21 cellular contexts compared by ENCODE assay signal in genomic region chr3:111619833-111620232, GRCh38. TPM values are rescaled to one million over a fixed set of nuclear protein-coding genes. Genes with fewer than 3 reads are reported as not detected.
DNase-seq lines count a peak whose midpoint lies in the region; ATAC-seq and TF ChIP-seq lines count a peak whose summit lies in the region.
"Had no signal": no experiment of that assay in that cellular context is flagged by ENCODE, and none has a peak within 500 bp of the region (broad histone marks: within the 10 kb centered on the region; RNA-seq: fewer than 3 reads in every experiment).

No MANE protein-coding gene starts in this region.

- no peak overlapping the region for H3K27ac ChIP-seq in ascending aorta
- H3K27ac ChIP-seq: neural progenitor cell, uterus had no signal

- CTCF ChIA-PET in activated CD8-positive, alpha-beta memory T cell treated with anti-CD3 and anti-CD28 coated beads, Interleukin-2, amount 10 ng/mL, durations not matched to agents 7 days and 5 days (lab: Charles Lee) = interaction anchor here (0.7 to 5.0 kb wide), 4 partner anchors 10 to 71 kb away, joined by 3 to 26 read pairs (median 3); no protein-coding TSS in a partner anchor

- peak overlapping the region; percentile 7 for H3K27ac Mint-ChIP-seq in activated CD8-positive, alpha-beta memory T cell treated with anti-CD3 and anti-CD28 coated beads, Interleukin-2, amount 10 ng/mL, durations not matched to agents 7 days and 5 days
- H3K27ac Mint-ChIP-seq: GM23338, memory B cell, neural progenitor cell had no signal

- H3K27me3 Mint-ChIP-seq in activated CD8-positive, alpha-beta memory T cell treated with anti-CD3 and anti-CD28 coated beads, Interleukin-2, amount 10 ng/mL, durations not matched to agents 7 days and 5 days = no peaks in the 10 kb centered on the region
- H3K27me3 Mint-ChIP-seq: CD4-positive, CD25-positive, alpha-beta regulatory T cell had no signal

- DNase-seq in activated CD8-positive, alpha-beta memory T cell treated with anti-CD3 and anti-CD28 coated beads, Interleukin-2, amount 10 ng/mL, durations not matched to agents 7 days and 5 days = no peak
- DNase-seq in activated CD8-positive, alpha-beta memory T cell treated with anti-CD3 and anti-CD28 coated beads for 24 hours = no peak
- DNase-seq in MG63 (peak; percentile 39), astrocyte of the hippocampus (ENCODE audit: low read depth, low spot score) (peak; percentile 55), retinal pigment epithelial cell (ENCODE audit: low read depth) (peak; percentile 63), OCI-M2 (lab: John Stamatoyannopoulos, UW; ENCODE audit: unreplicated experiment) (no peak), ascending aorta (ENCODE audit: low spot score in 2 of 2) (no peak)
- DNase-seq in activated CD4-positive, alpha-beta T cell treated with anti-CD3 and anti-CD28 coated beads, Interleukin-2, amount 50 U/mL, for 4 hours = no peak
- DNase-seq: ACHN; activated CD8-positive, alpha-beta T cell treated with anti-CD3 and anti-CD28 coated beads, Interleukin-2, amount 10 ng/mL, durations not matched to agents 7 days and 5 days; activated effector memory CD4-positive, alpha-beta T cell treated with Interleukin-2 at 50 U/mL for 16 hours; aorta; CD4-positive, CD25-positive, alpha-beta regulatory T cell; NCI-H2029; NCI-H524; uterus had no signal

- no peak overlapping the region for H3K4me3 ChIP-seq in MG63
- no peak overlapping the region for H3K4me3 ChIP-seq in retinal pigment epithelial cell (ENCODE audit: low read length)
- no peak overlapping the region for H3K4me3 ChIP-seq in ascending aorta
- H3K4me3 ChIP-seq: GM23338, neural progenitor cell, uterus had no signal

- no peak for TF ChIP-seq CTCF in retinal pigment epithelial cell (conservative IDR thresholded peaks at IDR 0.05; ENCODE audit: low read depth, low read length)
- TF ChIP-seq CTCF in ascending aorta (IDR thresholded peaks at IDR 0.05) = no peak

- no peaks in the 10 kb centered on the region for H3K9me3 ChIP-seq in MG63
- H3K9me3 ChIP-seq in ascending aorta = no peaks in the 10 kb centered on the region
- H3K9me3 ChIP-seq: uterus had no signal

- H3K36me3 ChIP-seq in MG63 = no peaks in the 10 kb centered on the region
- no peaks in the 10 kb centered on the region for H3K36me3 ChIP-seq in ascending aorta
- H3K36me3 ChIP-seq: neural progenitor cell, uterus had no signal

- ATAC-seq in activated CD8-positive, alpha-beta memory T cell treated with anti-CD3 and anti-CD28 coated beads, Interleukin-2, amount 10 ng/mL, durations not matched to agents 7 days and 5 days = no peak
- ATAC-seq: activated CD8-positive, alpha-beta T cell treated with anti-CD3 and anti-CD28 coated beads, Interleukin-2, amount 10 ng/mL, durations not matched to agents 7 days and 5 days; GM23338; Panc1 had no signal

- H3K4me1 ChIP-seq in ascending aorta = no peaks in the 10 kb centered on the region
- H3K4me1 ChIP-seq: neural progenitor cell, uterus had no signal

- no peaks in the 10 kb centered on the region for H3K9me3 Mint-ChIP-seq in activated CD8-positive, alpha-beta memory T cell treated with anti-CD3 and anti-CD28 coated beads, Interleukin-2, amount 10 ng/mL, durations not matched to agents 7 days and 5 days (ENCODE audit: low read depth)
- H3K9me3 Mint-ChIP-seq: memory B cell had no signal

- no peaks in the 10 kb centered on the region for H3K27me3 ChIP-seq in MG63
- no peaks in the 10 kb centered on the region for H3K27me3 ChIP-seq in ascending aorta
- H3K27me3 ChIP-seq: neural progenitor cell, uterus had no signal

- H3K36me3 Mint-ChIP-seq in activated CD8-positive, alpha-beta memory T cell treated with anti-CD3 and anti-CD28 coated beads, Interleukin-2, amount 10 ng/mL, durations not matched to agents 7 days and 5 days = peaks cover 82% of the 10 kb centered on the region
- H3K36me3 Mint-ChIP-seq: neural progenitor cell had no signal

- H3K4me3 Mint-ChIP-seq in activated CD8-positive, alpha-beta memory T cell treated with anti-CD3 and anti-CD28 coated beads, Interleukin-2, amount 10 ng/mL, durations not matched to agents 7 days and 5 days = no peak overlapping the region
- H3K4me3 Mint-ChIP-seq: activated CD8-positive, alpha-beta T cell treated with anti-CD3 and anti-CD28 coated beads, Interleukin-2, amount 10 ng/mL, durations not matched to agents 7 days and 5 days; GM23338; memory B cell; neural progenitor cell had no signal

- H3K4me1 Mint-ChIP-seq in activated CD8-positive, alpha-beta memory T cell treated with anti-CD3 and anti-CD28 coated beads, Interleukin-2, amount 10 ng/mL, durations not matched to agents 7 days and 5 days = peaks cover 59% of the 10 kb centered on the region
- H3K4me1 Mint-ChIP-seq: GM23338, neural progenitor cell had no signal

- intact Hi-C loops in ascending aorta (cut with DNase I) = no loop called here

RNA-seq across cellular contexts. Expression of gene ZBED2, which starts 24.7 kb away (rescaled TPM):
- 10 to 100 TPM; 27.2 to 90.6 TPM for total RNA-seq in activated CD8-positive, alpha-beta memory T cell treated with anti-CD3 and anti-CD28 coated beads, Interleukin-2, amount 10 ng/mL, durations not matched to agents 7 days and 5 days
- total RNA-seq in MG63 (2014; rRNA removed; shearing (Covaris generic); ENCODE audit: low replicate concordance) = not detected in 2 replicates
- total RNA-seq in ascending aorta = 1.4 TPM
- total RNA-seq: aorta, GM23338, HT-29 had no signal

RNA-seq across cellular contexts. Expression of gene PLCXD2, which starts 54.6 kb away (rescaled TPM):
- 10 to 100 TPM; 16.7 to 21.1 TPM for total RNA-seq in activated CD8-positive, alpha-beta memory T cell treated with anti-CD3 and anti-CD28 coated beads, Interleukin-2, amount 10 ng/mL, durations not matched to agents 7 days and 5 days
- total RNA-seq in MG63 (2014; rRNA removed; shearing (Covaris generic); ENCODE audit: low replicate concordance) = 1.5 and 2.5 TPM in 2 replicates
- total RNA-seq in ascending aorta = 1.1 TPM

Comparison
In these comparisons a context has a peak if more than half of its experiments do, and no peak if none do; other contexts are left out.
1. DNase-seq: peak in MG63 (single experiment), astrocyte of the hippocampus (single experiment) and retinal pigment epithelial cell (single experiment); none in activated CD8-positive, alpha-beta memory T cell treated with anti-CD3 and anti-CD28 coated beads, Interleukin-2, amount 10 ng/mL, durations not matched to agents 7 days and 5 days (single experiment), activated CD8-positive, alpha-beta memory T cell treated with anti-CD3 and anti-CD28 coated beads for 24 hours (single experiment), OCI-M2 (single experiment), activated CD4-positive, alpha-beta T cell treated with anti-CD3 and anti-CD28 coated beads, Interleukin-2, amount 50 U/mL, for 4 hours (0 of 2) and ascending aorta (0 of 2).
2. RNA of gene ZBED2, which starts 24.7 kb away (total RNA-seq): 27.2 to 90.6 TPM in activated CD8-positive, alpha-beta memory T cell treated with anti-CD3 and anti-CD28 coated beads, Interleukin-2, amount 10 ng/mL, durations not matched to agents 7 days and 5 days; 1.4 TPM in ascending aorta (single experiment) and not detected in MG63; every median in the first group is over 10 times any median in the second.